1 cellular context compared by ENCODE assay signal in the genomic region with DNA sequence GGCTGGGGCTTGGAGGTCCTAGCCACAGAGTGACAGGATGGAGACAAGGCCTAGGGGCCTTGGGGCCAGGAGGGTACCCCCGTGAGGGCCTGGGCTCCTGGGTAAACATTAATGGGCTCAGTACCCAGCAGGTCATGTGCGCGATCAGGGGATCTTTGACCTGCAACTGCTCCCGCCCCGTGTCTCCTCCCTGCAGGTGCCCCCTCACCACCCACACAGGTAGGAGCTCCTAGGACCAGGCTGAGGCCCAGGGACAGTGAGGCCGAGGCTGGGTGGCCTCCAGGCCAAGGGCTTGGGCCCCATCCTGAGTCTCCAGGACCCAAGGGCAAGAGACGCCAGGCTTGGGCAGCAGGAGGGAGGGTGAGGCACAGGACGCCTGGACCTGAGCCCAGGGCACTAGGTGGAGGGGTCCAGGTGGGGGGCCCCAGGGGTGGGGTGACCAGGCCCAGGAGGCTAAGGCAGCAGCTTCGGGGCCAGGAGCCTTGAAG.
TF ChIP-seq lines count a peak whose summit lies in the region.

Gene SLC34A3 (plus strand): TSS at position 182 of the 488 bp plus-strand sequence. CDS start 802 bp downstream, outside the sequence.

TF ChIP-seq in HepG2, 621 proteins besides CTCF, POLR2A, EP300 and RAD21 (continued from another document and continues in another):
- TF ChIP-seq, protein P1, sequence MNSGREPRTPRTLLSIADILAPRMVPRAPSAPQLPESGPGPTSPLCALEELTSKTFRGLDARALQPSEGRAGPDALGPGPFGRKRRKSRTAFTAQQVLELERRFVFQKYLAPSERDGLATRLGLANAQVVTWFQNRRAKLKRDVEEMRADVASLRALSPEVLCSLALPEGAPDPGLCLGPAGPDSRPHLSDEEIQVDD (CRISPR knock-in tag; IDR thresholded peaks at IDR 0.05; ENCODE audit: borderline replicate concordance): no peak
- TF ChIP-seq TBL1XR1 (IDR thresholded peaks at IDR 0.05; ENCODE audit: borderline replicate concordance, low read length, partially characterized antibody) (no peak), HIVEP1 (CRISPR knock-in tag; IDR thresholded peaks at IDR 0.05) (0 out of 2 replicates have a peak, but pooled peaks have one; percentile 1), ZNF776 (CRISPR knock-in tag; IDR thresholded peaks at IDR 0.05) (no peak; the same call in 1 of the 2 replicates), ARID4A (CRISPR knock-in tag; IDR thresholded peaks at IDR 0.05; ENCODE audit: borderline replicate concordance) (no peak), RXRA (CRISPR knock-in tag; IDR thresholded peaks at IDR 0.05) (no peak), ZNF34 (CRISPR knock-in tag; IDR thresholded peaks at IDR 0.05; ENCODE audit: borderline replicate concordance) (0 out of 2 replicates have a peak, but pooled peaks have one; percentile 1), PHF21A (CRISPR knock-in tag; IDR thresholded peaks at IDR 0.05) (peak; percentile 28; the same call in 1 of the 2 replicates), AGO1 (IDR thresholded peaks at IDR 0.05; ENCODE audit: low read depth, low read length, poor library complexity, severe bottlenecking) (no peak), TMF1 (CRISPR knock-in tag; IDR thresholded peaks at IDR 0.05; ENCODE audit: low read depth) (0 out of 2 replicates have a peak, but pooled peaks have one; percentile 41), ZNF766 (CRISPR knock-in tag; IDR thresholded peaks at IDR 0.05; ENCODE audit: borderline replicate concordance) (no peak), PLSCR1 (CRISPR knock-in tag; IDR thresholded peaks at IDR 0.05; ENCODE audit: borderline replicate concordance) (no peak), HNRNPH1 (optimal IDR thresholded peaks at IDR 0.05; ENCODE audit: low read depth, low read length) (peak; percentile 23), NFE2 (CRISPR knock-in tag; IDR thresholded peaks at IDR 0.05) (no peak), LCORL (IDR thresholded peaks at IDR 0.05) (no peak), LCORL (CRISPR knock-in tag; IDR thresholded peaks at IDR 0.05) (no peak), ZNF589 (CRISPR knock-in tag; conservative IDR thresholded peaks at IDR 0.05) (no peak), ZNF569 (CRISPR knock-in tag; IDR thresholded peaks at IDR 0.05; ENCODE audit: borderline replicate concordance) (no peak), ZNF24 (IDR thresholded peaks at IDR 0.05) (no peak), ZBTB38 (CRISPR knock-in tag; IDR thresholded peaks at IDR 0.05) (no peak), SATB2 (CRISPR knock-in tag; IDR thresholded peaks at IDR 0.05) (no peak), HNF4G (IDR thresholded peaks at IDR 0.05; ENCODE audit: borderline replicate concordance, low read depth, low read length) (no peak), HNF4G (CRISPR knock-in tag; IDR thresholded peaks at IDR 0.05; ENCODE audit: borderline replicate concordance, low read depth) (no peak), ELF3 (CRISPR knock-in tag; IDR thresholded peaks at IDR 0.05) (no peak), ZBTB3 (CRISPR knock-in tag; IDR thresholded peaks at IDR 0.05; ENCODE audit: borderline replicate concordance, low read depth) (no peak), DPF2 (CRISPR knock-in tag; IDR thresholded peaks at IDR 0.05; ENCODE audit: borderline replicate concordance, low read depth) (no peak), SIN3A (IDR thresholded peaks at IDR 0.05; ENCODE audit: borderline replicate concordance, low read depth, low read length) (no peak), ZNF33B (CRISPR knock-in tag; IDR thresholded peaks at IDR 0.05) (no peak), ZNF451 (CRISPR knock-in tag; IDR thresholded peaks at IDR 0.05) (no peak), ZNF138 (CRISPR knock-in tag; IDR thresholded peaks at IDR 0.05; ENCODE audit: low read depth) (no peak), YEATS4 (CRISPR knock-in tag; IDR thresholded peaks at IDR 0.05; ENCODE audit: borderline replicate concordance) (no peak), SAFB2 (CRISPR knock-in tag; IDR thresholded peaks at IDR 0.05; ENCODE audit: borderline replicate concordance, low read depth) (no peak), DMTF1 (CRISPR knock-in tag; IDR thresholded peaks at IDR 0.05) (no peak), ZSCAN31 (CRISPR knock-in tag; IDR thresholded peaks at IDR 0.05; ENCODE audit: low read depth) (no peak), ZMYM4 (CRISPR knock-in tag; IDR thresholded peaks at IDR 0.05) (no peak), DNMT1 (CRISPR knock-in tag; IDR thresholded peaks at IDR 0.05) (no peak), MZF1 (CRISPR knock-in tag; IDR thresholded peaks at IDR 0.05; ENCODE audit: borderline replicate concordance) (no peak), SRSF4 (IDR thresholded peaks at IDR 0.05; ENCODE audit: low read depth, low read length, poor library complexity, severe bottlenecking) (no peak), RELA (CRISPR knock-in tag; IDR thresholded peaks at IDR 0.05) (no peak), KDM1A (CRISPR knock-in tag; IDR thresholded peaks at IDR 0.05) (no peak), TRIM22 (IDR thresholded peaks at IDR 0.05) (no peak), GATA4 (IDR thresholded peaks at IDR 0.05; ENCODE audit: borderline replicate concordance, low read depth) (0 out of 2 replicates have a peak, but pooled peaks have one; percentile 6), ZNF839 (CRISPR knock-in tag; IDR thresholded peaks at IDR 0.05; ENCODE audit: borderline replicate concordance) (0 out of 2 replicates have a peak, but pooled peaks have one; percentile 29), ZNF296 (CRISPR knock-in tag; conservative IDR thresholded peaks at IDR 0.05) (no peak), CHD4 (IDR thresholded peaks at IDR 0.05; ENCODE audit: borderline replicate concordance, low read length) (no peak), PHF5A (CRISPR knock-in tag; IDR thresholded peaks at IDR 0.05; ENCODE audit: low read depth, unreplicated experiment) (no peak), ESRRA (CRISPR knock-in tag; IDR thresholded peaks at IDR 0.05; ENCODE audit: low read depth) (no peak), HDAC2 (CRISPR knock-in tag; IDR thresholded peaks at IDR 0.05) (peak; percentile 50; the same call in 1 of the 2 replicates), ETV5 (CRISPR knock-in tag; IDR thresholded peaks at IDR 0.05; ENCODE audit: borderline replicate concordance) (no peak), CBFB (CRISPR knock-in tag; IDR thresholded peaks at IDR 0.05) (no peak), REL (CRISPR knock-in tag; conservative IDR thresholded peaks at IDR 0.05) (no peak), SKIL (CRISPR knock-in tag; IDR thresholded peaks at IDR 0.05; ENCODE audit: borderline replicate concordance) (no peak), MTA1 (CRISPR knock-in tag; IDR thresholded peaks at IDR 0.05; ENCODE audit: borderline replicate concordance) (0 out of 2 replicates have a peak, but pooled peaks have one; percentile 22)
- TF ChIP-seq, protein P2, sequence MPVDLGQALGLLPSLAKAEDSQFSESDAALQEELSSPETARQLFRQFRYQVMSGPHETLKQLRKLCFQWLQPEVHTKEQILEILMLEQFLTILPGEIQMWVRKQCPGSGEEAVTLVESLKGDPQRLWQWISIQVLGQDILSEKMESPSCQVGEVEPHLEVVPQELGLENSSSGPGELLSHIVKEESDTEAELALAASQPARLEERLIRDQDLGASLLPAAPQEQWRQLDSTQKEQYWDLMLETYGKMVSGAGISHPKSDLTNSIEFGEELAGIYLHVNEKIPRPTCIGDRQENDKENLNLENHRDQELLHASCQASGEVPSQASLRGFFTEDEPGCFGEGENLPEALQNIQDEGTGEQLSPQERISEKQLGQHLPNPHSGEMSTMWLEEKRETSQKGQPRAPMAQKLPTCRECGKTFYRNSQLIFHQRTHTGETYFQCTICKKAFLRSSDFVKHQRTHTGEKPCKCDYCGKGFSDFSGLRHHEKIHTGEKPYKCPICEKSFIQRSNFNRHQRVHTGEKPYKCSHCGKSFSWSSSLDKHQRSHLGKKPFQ (CRISPR knock-in tag; IDR thresholded peaks at IDR 0.05; ENCODE audit: insufficient replicate concordance): no peak
- TF ChIP-seq, protein P3, sequence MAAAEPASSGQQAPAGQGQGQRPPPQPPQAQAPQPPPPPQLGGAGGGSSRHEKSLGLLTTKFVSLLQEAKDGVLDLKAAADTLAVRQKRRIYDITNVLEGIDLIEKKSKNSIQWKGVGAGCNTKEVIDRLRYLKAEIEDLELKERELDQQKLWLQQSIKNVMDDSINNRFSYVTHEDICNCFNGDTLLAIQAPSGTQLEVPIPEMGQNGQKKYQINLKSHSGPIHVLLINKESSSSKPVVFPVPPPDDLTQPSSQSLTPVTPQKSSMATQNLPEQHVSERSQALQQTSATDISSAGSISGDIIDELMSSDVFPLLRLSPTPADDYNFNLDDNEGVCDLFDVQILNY (CRISPR knock-in tag; conservative IDR thresholded peaks at IDR 0.05): no peak
